Comparison of ENCODE assay signal across 1 cellular context in genomic region chr9:97545507-97545906, GRCh38.
TF ChIP-seq lines count a peak whose summit lies in the region.

No MANE protein-coding gene starts in this region.

TF ChIP-seq in HepG2, 621 proteins besides CTCF, POLR2A, EP300 and RAD21 (continued from another document):
- TF ChIP-seq PRDM4 (CRISPR knock-in tag; IDR thresholded peaks at IDR 0.05; ENCODE audit: borderline replicate concordance) (no peak), BRF2 (CRISPR knock-in tag; IDR thresholded peaks at IDR 0.05) (no peak), ZBTB49 (CRISPR knock-in tag; IDR thresholded peaks at IDR 0.05; ENCODE audit: borderline replicate concordance) (no peak), ZNF414 (CRISPR knock-in tag; IDR thresholded peaks at IDR 0.05) (no peak), ZNF619 (CRISPR knock-in tag; IDR thresholded peaks at IDR 0.05) (no peak), ZBTB3 (CRISPR knock-in tag; IDR thresholded peaks at IDR 0.05; ENCODE audit: borderline replicate concordance, low read depth) (no peak), CSRNP2 (CRISPR knock-in tag; conservative IDR thresholded peaks at IDR 0.05; ENCODE audit: low read depth) (no peak), CSRNP1 (CRISPR knock-in tag; IDR thresholded peaks at IDR 0.05) (no peak), NFIC (IDR thresholded peaks at IDR 0.05; ENCODE audit: low read length) (no peak), ZNF326 (CRISPR knock-in tag; IDR thresholded peaks at IDR 0.05; ENCODE audit: borderline replicate concordance) (no peak), ZBTB26 (CRISPR knock-in tag; IDR thresholded peaks at IDR 0.05; ENCODE audit: borderline replicate concordance) (no peak), KLF13 (CRISPR knock-in tag; IDR thresholded peaks at IDR 0.05) (no peak), ZHX1 (CRISPR knock-in tag; IDR thresholded peaks at IDR 0.05; ENCODE audit: low read depth) (no peak)
